In genomic region chr11:20474176-20474950, GRCh38 we compare ENCODE assay signal across 12 cellular contexts.
DNase-seq lines count a peak whose midpoint lies in the region; ATAC-seq and TF ChIP-seq lines count a peak whose summit lies in the region.
"Had no signal": no experiment of that assay in that cellular context is flagged by ENCODE, and none has a peak within 500 bp of the region (broad histone marks: within the 10 kb centered on the region; RNA-seq: fewer than 3 reads in every experiment).

No MANE protein-coding gene starts in this region.

- no peaks in the 10 kb centered on the region for H3K36me3 Mint-ChIP-seq in Calu3 (ENCODE audit: insufficient read depth, unreplicated experiment)

- H3K9me3 Mint-ChIP-seq in Calu3 (ENCODE audit: low read depth, unreplicated experiment), result no peaks in the 10 kb centered on the region
- H3K9me3 Mint-ChIP-seq: activated naive CD8-positive, alpha-beta T cell treated with anti-CD3 and anti-CD28 coated beads, Interleukin-2, amount 10 ng/mL, durations not matched to agents 7 days and 5 days; effector memory CD8-positive, alpha-beta T cell had no signal

- no peaks in the 10 kb centered on the region for H3K27me3 Mint-ChIP-seq in Calu3 (ENCODE audit: unreplicated experiment)
- H3K27me3 Mint-ChIP-seq: activated naive CD8-positive, alpha-beta T cell treated with anti-CD3 and anti-CD28 coated beads, Interleukin-2, amount 10 ng/mL, durations not matched to agents 7 days and 5 days; effector memory CD8-positive, alpha-beta T cell; IgD-negative memory B cell had no signal

- no peak overlapping the region for H3K4me3 Mint-ChIP-seq in Calu3 (ENCODE audit: low read depth, unreplicated experiment)
- H3K4me3 Mint-ChIP-seq: activated naive CD8-positive, alpha-beta T cell treated with anti-CD3 and anti-CD28 coated beads, Interleukin-2, amount 10 ng/mL, durations not matched to agents 7 days and 5 days; effector memory CD8-positive, alpha-beta T cell; IgD-negative memory B cell had no signal

- no peaks in the 10 kb centered on the region for H3K4me1 Mint-ChIP-seq in Calu3 (ENCODE audit: low read depth, unreplicated experiment)

- BruUV-seq in Calu3 (replicated peaks; lab: Mats Ljungman, UMichigan), result no TSS peak

- intact Hi-C loops in Calu3 (cut with micrococcal nuclease; ENCODE audit: unreplicated experiment), result no loop called here

- no peak overlapping the region for H3K27ac Mint-ChIP-seq in Calu3 (ENCODE audit: unreplicated experiment)
- H3K27ac Mint-ChIP-seq: activated naive CD8-positive, alpha-beta T cell treated with anti-CD3 and anti-CD28 coated beads, Interleukin-2, amount 10 ng/mL, durations not matched to agents 7 days and 5 days; effector memory CD8-positive, alpha-beta T cell had no signal

- DNase-seq in C1 segment of cervical spinal cord (lab: John Stamatoyannopoulos, UW) (peak in 9 of 14 donors; percentile 5 to 47 (median 36)), dermis blood vessel endothelial cell (peak; percentile 35), left lobe of liver (ENCODE audit: low spot score) (no peak), HCEC 1CT (no peak), HuH-7.5 (ENCODE audit: low spot score) (no peak), Calu3 (no peak)
- no peak for DNase-seq in activated naive CD4-positive, alpha-beta T cell treated with anti-CD3 and anti-CD28 coated beads, Interleukin-2, amount 50 U/mL, for 16 hours
- DNase-seq: activated CD4-positive, alpha-beta T cell treated with anti-CD3 and anti-CD28 coated beads, Interleukin-2, amount 50 U/mL, for 48 hours; activated naive CD8-positive, alpha-beta T cell treated with anti-CD3 and anti-CD28 coated beads, Interleukin-2, amount 10 ng/mL, durations not matched to agents 7 days and 5 days; effector memory CD8-positive, alpha-beta T cell had no signal

- peak; percentile 17 for ATAC-seq in HG03378 (IDR thresholded peaks at IDR 0.05; ENCODE audit: unreplicated experiment)
- peak; percentile 15 for ATAC-seq in left lobe of liver
- ATAC-seq: effector memory CD8-positive, alpha-beta T cell had no signal

- no peak for TF ChIP-seq CTCF in Calu3 (IDR thresholded peaks at IDR 0.05; ENCODE audit: unreplicated experiment)

- CTCF ChIA-PET in Calu3 (lab: Charles Lee), result no interaction called here

Comparison
In these comparisons a context has a peak if more than half of its experiments do, and no peak if none do; other contexts are left out.
1. DNase-seq: peak in C1 segment of cervical spinal cord (9 of 14) and dermis blood vessel endothelial cell (single experiment); none in left lobe of liver (single experiment), HCEC 1CT (single experiment), HuH-7.5 (single experiment), Calu3 (single experiment) and activated naive CD4-positive, alpha-beta T cell treated with anti-CD3 and anti-CD28 coated beads, Interleukin-2, amount 50 U/mL, for 16 hours (single experiment).